1 cellular context compared by ENCODE assay signal in the genomic region with DNA sequence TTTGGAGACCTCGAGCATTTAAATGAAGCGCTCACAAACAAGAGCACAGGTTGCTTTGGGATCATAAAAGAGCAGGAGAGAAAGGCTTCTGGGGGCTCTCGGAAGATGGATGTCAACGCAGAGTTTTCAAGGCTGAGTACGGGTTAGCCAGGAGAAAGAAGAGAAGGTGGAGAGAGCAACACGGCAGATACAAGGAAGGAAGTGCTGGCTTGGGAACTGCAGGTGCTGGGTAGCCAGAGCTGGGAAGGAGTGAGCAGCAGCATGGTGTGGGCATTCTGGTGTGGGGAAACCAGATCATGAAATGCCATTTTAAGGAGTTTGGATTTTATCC.
TF ChIP-seq lines count a peak whose summit lies in the region.

No MANE protein-coding gene starts in this region.

TF ChIP-seq in GM23338, 12 proteins besides CTCF, POLR2A, EP300 and RAD21 (continued from another document):
- TF ChIP-seq, protein P1, sequence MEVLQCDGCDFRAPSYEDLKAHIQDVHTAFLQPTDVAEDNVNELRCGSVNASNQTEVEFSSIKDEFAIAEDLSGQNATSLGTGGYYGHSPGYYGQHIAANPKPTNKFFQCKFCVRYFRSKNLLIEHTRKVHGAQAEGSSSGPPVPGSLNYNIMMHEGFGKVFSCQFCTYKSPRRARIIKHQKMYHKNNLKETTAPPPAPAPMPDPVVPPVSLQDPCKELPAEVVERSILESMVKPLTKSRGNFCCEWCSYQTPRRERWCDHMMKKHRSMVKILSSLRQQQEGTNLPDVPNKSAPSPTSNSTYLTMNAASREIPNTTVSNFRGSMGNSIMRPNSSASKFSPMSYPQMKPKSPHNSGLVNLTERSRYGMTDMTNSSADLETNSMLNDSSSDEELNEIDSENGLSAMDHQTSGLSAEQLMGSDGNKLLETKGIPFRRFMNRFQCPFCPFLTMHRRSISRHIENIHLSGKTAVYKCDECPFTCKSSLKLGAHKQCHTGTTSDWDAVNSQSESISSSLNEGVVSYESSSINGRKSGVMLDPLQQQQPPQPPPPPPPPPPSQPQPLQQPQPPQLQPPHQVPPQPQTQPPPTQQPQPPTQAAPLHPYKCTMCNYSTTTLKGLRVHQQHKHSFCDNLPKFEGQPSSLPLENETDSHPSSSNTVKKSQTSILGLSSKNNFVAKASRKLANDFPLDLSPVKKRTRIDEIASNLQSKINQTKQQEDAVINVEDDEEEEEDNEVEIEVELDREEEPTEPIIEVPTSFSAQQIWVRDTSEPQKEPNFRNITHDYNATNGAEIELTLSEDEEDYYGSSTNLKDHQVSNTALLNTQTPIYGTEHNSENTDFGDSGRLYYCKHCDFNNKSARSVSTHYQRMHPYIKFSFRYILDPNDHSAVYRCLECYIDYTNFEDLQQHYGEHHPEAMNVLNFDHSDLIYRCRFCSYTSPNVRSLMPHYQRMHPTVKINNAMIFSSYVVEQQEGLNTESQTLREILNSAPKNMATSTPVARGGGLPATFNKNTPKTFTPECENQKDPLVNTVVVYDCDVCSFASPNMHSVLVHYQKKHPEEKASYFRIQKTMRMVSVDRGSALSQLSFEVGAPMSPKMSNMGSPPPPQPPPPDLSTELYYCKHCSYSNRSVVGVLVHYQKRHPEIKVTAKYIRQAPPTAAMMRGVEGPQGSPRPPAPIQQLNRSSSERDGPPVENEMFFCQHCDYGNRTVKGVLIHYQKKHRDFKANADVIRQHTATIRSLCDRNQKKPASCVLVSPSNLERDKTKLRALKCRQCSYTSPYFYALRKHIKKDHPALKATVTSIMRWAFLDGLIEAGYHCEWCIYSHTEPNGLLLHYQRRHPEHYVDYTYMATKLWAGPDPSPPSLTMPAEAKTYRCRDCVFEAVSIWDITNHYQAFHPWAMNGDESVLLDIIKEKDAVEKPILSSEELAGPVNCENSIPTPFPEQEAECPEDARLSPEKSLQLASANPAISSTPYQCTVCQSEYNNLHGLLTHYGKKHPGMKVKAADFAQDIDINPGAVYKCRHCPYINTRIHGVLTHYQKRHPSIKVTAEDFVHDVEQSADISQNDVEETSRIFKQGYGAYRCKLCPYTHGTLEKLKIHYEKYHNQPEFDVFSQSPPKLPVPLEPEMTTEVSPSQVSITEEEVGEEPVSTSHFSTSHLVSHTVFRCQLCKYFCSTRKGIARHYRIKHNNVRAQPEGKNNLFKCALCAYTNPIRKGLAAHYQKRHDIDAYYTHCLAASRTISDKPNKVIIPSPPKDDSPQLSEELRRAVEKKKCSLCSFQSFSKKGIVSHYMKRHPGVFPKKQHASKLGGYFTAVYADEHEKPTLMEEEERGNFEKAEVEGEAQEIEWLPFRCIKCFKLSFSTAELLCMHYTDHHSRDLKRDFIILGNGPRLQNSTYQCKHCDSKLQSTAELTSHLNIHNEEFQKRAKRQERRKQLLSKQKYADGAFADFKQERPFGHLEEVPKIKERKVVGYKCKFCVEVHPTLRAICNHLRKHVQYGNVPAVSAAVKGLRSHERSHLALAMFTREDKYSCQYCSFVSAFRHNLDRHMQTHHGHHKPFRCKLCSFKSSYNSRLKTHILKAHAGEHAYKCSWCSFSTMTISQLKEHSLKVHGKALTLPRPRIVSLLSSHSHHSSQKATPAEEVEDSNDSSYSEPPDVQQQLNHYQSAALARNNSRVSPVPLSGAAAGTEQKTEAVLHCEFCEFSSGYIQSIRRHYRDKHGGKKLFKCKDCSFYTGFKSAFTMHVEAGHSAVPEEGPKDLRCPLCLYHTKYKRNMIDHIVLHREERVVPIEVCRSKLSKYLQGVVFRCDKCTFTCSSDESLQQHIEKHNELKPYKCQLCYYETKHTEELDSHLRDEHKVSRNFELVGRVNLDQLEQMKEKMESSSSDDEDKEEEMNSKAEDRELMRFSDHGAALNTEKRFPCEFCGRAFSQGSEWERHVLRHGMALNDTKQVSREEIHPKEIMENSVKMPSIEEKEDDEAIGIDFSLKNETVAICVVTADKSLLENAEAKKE (CRISPR knock-in tag; IDR thresholded peaks at IDR 0.05), result no peak
- TF ChIP-seq ZNF114 (CRISPR knock-in tag; IDR thresholded peaks at IDR 0.05) (no peak), EZH2phosphoT487 (IDR thresholded peaks at IDR 0.05; ENCODE audit: unreplicated experiment) (no peak), JUNB (IDR thresholded peaks at IDR 0.05; ENCODE audit: unreplicated experiment) (no peak), STAT1 (IDR thresholded peaks at IDR 0.05; ENCODE audit: unreplicated experiment) (no peak)
